8 cellular contexts compared by ENCODE assay signal in genomic region chr9:693460-694390, GRCh38.
DNase-seq lines count a peak whose midpoint lies in the region; FAIRE-seq and TF ChIP-seq lines count a peak whose summit lies in the region.

No MANE protein-coding gene starts in this region.

- no peak for TF ChIP-seq EP300 in H1 (IDR thresholded peaks at IDR 0.05; ENCODE audit: borderline replicate concordance in 1 of 2, low read depth in 2 of 2, low read length in 2 of 2)

- no peak for FAIRE-seq in H1 (lab: Jason Lieb, UNC)

- no peak overlapping the region for H3K56ac ChIP-seq in H1 (replicated peaks; ENCODE audit: insufficient read length, low read depth, low read length)

- no peaks in the 10 kb centered on the region for H3K36me3 ChIP-seq in OCI-LY1 (ENCODE audit: insufficient read depth, low read length)
- H3K36me3 ChIP-seq in H1 (ENCODE audit: control insufficient read depth in 2 of 4, insufficient read depth in 4 of 4, low read length in 3 of 4): no peaks in the 10 kb centered on the region
- H3K36me3 ChIP-seq in tibial artery: no peaks in the 10 kb centered on the region

- POLR2A ChIA-PET in H1 (lab: Charles Lee; ENCODE audit: partially characterized antibody) (no interaction called here), GM10248 (lab: Yijun Ruan, JAX) (no interaction called here)

- DNase-seq in H1 (ENCODE audit: low read depth in 1 of 2, low spot score in 2 of 2) (no peak), midbrain (lab: John Stamatoyannopoulos, UW) (peak; percentile 89), tibial artery (peak; percentile 70 to 82), NCI-H524 (lab: John Stamatoyannopoulos, UW) (no peak), NCI-H2029 (lab: John Stamatoyannopoulos, UW) (no peak), GM10248 (ENCODE audit: extremely low spot score) (no peak), NCI-H187 (lab: John Stamatoyannopoulos, UW) (no peak)

- H2AK5ac ChIP-seq in H1 (ENCODE audit: low read depth, low read length): no peak overlapping the region

- no peak overlapping the region for H2BK12ac ChIP-seq in H1 (ENCODE audit: low read depth, low read length)

- no peak overlapping the region for H3K4me3 ChIP-seq in OCI-LY1 (ENCODE audit: low read depth, low read length, poor library complexity, severe bottlenecking)
- H3K4me3 ChIP-seq in H1 (ENCODE audit: extremely low read depth in 1 of 4, insufficient read depth in 2 of 4, low read depth in 3 of 4, low read length in 4 of 4): no peak overlapping the region
- peak overlapping the region; percentile 43 to 46 for H3K4me3 ChIP-seq in tibial artery

- intact Hi-C loops in tibial artery (cut with DNase I; ENCODE audit: low total_unique reads): loop anchor here (5.0 kb wide), 1 partner anchor 44 kb away; no protein-coding TSS in a partner anchor

- peak overlapping the region; percentile 1; the same call in 1 of the 2 replicates for H3K9ac ChIP-seq in OCI-LY1 (ENCODE audit: low read length)
- peak overlapping the region in 1 of 4 experiments; percentile 8; a peak in 1 of 7 replicates for H3K9ac ChIP-seq in H1 (replicated peaks in 1 of 4; ENCODE audit: extremely low read depth in 1 of 4, low read depth in 3 of 4, low read length in 3 of 4)

- H3K79me1 ChIP-seq in H1 (ENCODE audit: low read depth, low read length): no peaks in the 10 kb centered on the region

- no peak overlapping the region for H2BK120ac ChIP-seq in H1 (replicated peaks; ENCODE audit: low read depth, low read length)

- H3K4me1 ChIP-seq in OCI-LY1 (ENCODE audit: insufficient read depth, low read length, severe bottlenecking): peaks cover 22% of the 10 kb centered on the region
- H3K4me1 ChIP-seq in H1 (replicated peaks in 1 of 4; ENCODE audit: control insufficient read depth in 3 of 4, insufficient read depth in 4 of 4, low read length in 3 of 4): peaks cover 4 to 18% (median 10%) of the 10 kb centered on the region in 4 experiments; a peak in 5 of 7 replicates
- H3K4me1 ChIP-seq in tibial artery: peaks cover 0 to 89% (median 78%) of the 10 kb centered on the region in 4 donors

- no peak overlapping the region for H2BK15ac ChIP-seq in H1 (ENCODE audit: low read length)

- no peak for TF ChIP-seq RAD21 in H1 (IDR thresholded peaks at IDR 0.05 in 1 of 2, conservative IDR thresholded peaks at IDR 0.05 in 1 of 2; ENCODE audit: low read depth in 2 of 2, low read length in 2 of 2)

- H4K8ac ChIP-seq in H1 (ENCODE audit: extremely low read depth, insufficient read depth, low read length): no peak overlapping the region

- H2BK20ac ChIP-seq in H1 (ENCODE audit: low read length): no peak overlapping the region

- no peak overlapping the region for H2BK5ac ChIP-seq in H1 (ENCODE audit: low read depth, low read length)

- H3F3A ChIP-seq in OCI-LY1 (ENCODE audit: insufficient read depth, low read length): no peaks in the 10 kb centered on the region

- no peaks in the 10 kb centered on the region for H3K27me3 ChIP-seq in OCI-LY1 (ENCODE audit: insufficient read depth, low read length)
- H3K27me3 ChIP-seq in H1 (replicated peaks in 1 of 4; ENCODE audit: control insufficient read depth in 3 of 4, extremely low read depth in 1 of 4, insufficient read depth in 3 of 4, low read length in 3 of 4): no peaks in the 10 kb centered on the region
- H3K27me3 ChIP-seq in tibial artery: no peaks in the 10 kb centered on the region

- H3K27ac ChIP-seq in OCI-LY1 (ENCODE audit: low read depth, low read length, poor library complexity, severe bottlenecking) (peak overlapping the region; percentile 5), H1 (ENCODE audit: low read depth, low read length) (0 out of 2 replicates have a peak overlapping the region, but pooled peaks have one; percentile 49), tibial artery (peak overlapping the region; percentile 82 to 87)

- no peak for TF ChIP-seq POLR2A in H1 (IDR thresholded peaks at IDR 0.05; ENCODE audit: control extremely low read depth in 1 of 2, low read depth in 2 of 2, low read length in 2 of 2)

- H3K23me2 ChIP-seq in H1 (ENCODE audit: low read depth, low read length): no peaks in the 10 kb centered on the region

- H3K9me3 ChIP-seq in OCI-LY1 (ENCODE audit: low read length): no peaks in the 10 kb centered on the region
- no peaks in the 10 kb centered on the region for H3K9me3 ChIP-seq in H1 (ENCODE audit: insufficient read depth in 2 of 2, low read depth in 1 of 2, low read length in 1 of 2)
- no peaks in the 10 kb centered on the region for H3K9me3 ChIP-seq in tibial artery

- CTCF ChIA-PET in H1 (lab: Charles Lee; ENCODE audit: partially characterized antibody): interaction anchor here (0.6 to 2.7 kb wide), 7 partner anchors 10 to 281 kb away, joined by 3 to 9 read pairs (median 4); no protein-coding TSS in a partner anchor
- CTCF ChIA-PET in GM10248 (lab: Yijun Ruan, JAX): interaction anchor here (0.8 to 2.1 kb wide), 5 partner anchors 10 to 81 kb away, joined by 3 to 7 read pairs (median 3); no protein-coding TSS in a partner anchor

- H2AFZ ChIP-seq in OCI-LY1 (ENCODE audit: low read length): no peak overlapping the region
- no peak overlapping the region for H2AFZ ChIP-seq in H1 (ENCODE audit: low read length)

- H3K4me2 ChIP-seq in OCI-LY1 (ENCODE audit: low read length): peak overlapping the region; percentile 30; the same call in 1 of the 2 replicates
- no peak overlapping the region for H3K4me2 ChIP-seq in H1 (ENCODE audit: insufficient read depth in 1 of 2, low read depth in 2 of 2, low read length in 2 of 2)

- no peak overlapping the region for H4K91ac ChIP-seq in H1 (replicated peaks; ENCODE audit: insufficient read length, low read length)

- H3K23ac ChIP-seq in H1 (ENCODE audit: insufficient read length): no peak overlapping the region

- H3K9me2 ChIP-seq in OCI-LY1 (ENCODE audit: low read depth, low read length): no peaks in the 10 kb centered on the region

- no peak overlapping the region for H3K14ac ChIP-seq in H1 (ENCODE audit: insufficient read length)

- TF ChIP-seq CTCF in OCI-LY1 (IDR thresholded peaks at IDR 0.05; ENCODE audit: low read length) (no peak), H1 (IDR thresholded peaks at IDR 0.05; ENCODE audit: control extremely low read depth in 1 of 3, insufficient read depth in 1 of 3, low read depth in 1 of 3, low read length in 3 of 3) (no peak), tibial artery (IDR thresholded peaks at IDR 0.05) (peak in 1 of 2 experiments; percentile 3), GM10248 (IDR thresholded peaks at IDR 0.05; ENCODE audit: control extremely low read depth, extremely low read depth, low read depth, missing control alignments) (no peak)

- no peak overlapping the region for H3K18ac ChIP-seq in H1 (ENCODE audit: extremely low read depth, low read length)

- H3K4ac ChIP-seq in H1 (replicated peaks; ENCODE audit: insufficient read length, low read depth, low read length): no peak overlapping the region

- H3K79me2 ChIP-seq in OCI-LY1 (ENCODE audit: insufficient read depth, low read length): no peaks in the 10 kb centered on the region
- no peaks in the 10 kb centered on the region for H3K79me2 ChIP-seq in H1 (ENCODE audit: control insufficient read depth in 1 of 2, insufficient read depth in 2 of 2, low read length in 2 of 2)

- WGBS in H1 (ENCODE audit: extremely low coverage in 1 of 2, insufficient coverage in 1 of 2, insufficient read length in 1 of 2, insufficient replicate concordance in 2 of 2, low coverage in 1 of 2, low lambda C conversion rate in 2 of 2, missing lambda C conversion rate in 1 of 2), 2 experiments: 71% methylated on average over 6 of the region's 6 CpGs; no CpG with 5 or more reads in 1 of the 2 experiments

- H4K20me1 ChIP-seq in OCI-LY1 (ENCODE audit: insufficient read depth, low read length) (no peaks in the 10 kb centered on the region), H1 (replicated peaks in 1 of 2; ENCODE audit: control insufficient read depth in 1 of 2, insufficient read depth in 2 of 2, low read length in 2 of 2) (no peaks in the 10 kb centered on the region)

- no peak overlapping the region for H4K5ac ChIP-seq in H1 (ENCODE audit: insufficient read length, low read depth, low read length)

TF ChIP-seq in H1, 55 proteins besides CTCF, POLR2A, EP300 and RAD21 (continues in another document):
- TF ChIP-seq SP4 (IDR thresholded peaks at IDR 0.05; ENCODE audit: low read length) (no peak), BACH1 (IDR thresholded peaks at IDR 0.05; ENCODE audit: low read length) (no peak), E2F6 (IDR thresholded peaks at IDR 0.05) (no peak), NANOG (IDR thresholded peaks at IDR 0.05; ENCODE audit: insufficient read depth, low read depth, low read length, poor library complexity, severe bottlenecking) (no peak), GTF2F1 (IDR thresholded peaks at IDR 0.05; ENCODE audit: borderline replicate concordance, low read depth, low read length) (no peak), FOSL1 (IDR thresholded peaks at IDR 0.05; ENCODE audit: insufficient read depth, low read depth, low read length) (no peak), MAFK (IDR thresholded peaks at IDR 0.05; ENCODE audit: low read depth, low read length) (no peak)

Comparison
In these comparisons a context has a peak if more than half of its experiments do, and no peak if none do; other contexts are left out.
1. H3K27ac ChIP-seq: peak in every context shown above with its lines; median percentile 84 in tibial artery; 49 in H1; 5 in OCI-LY1.
2. H3K4me3 ChIP-seq: peak in tibial artery (2 of 2); none in OCI-LY1 (single experiment) and H1 (0 of 4).
3. DNase-seq: peak in midbrain (single experiment) and tibial artery (2 of 2); none in H1 (0 of 2), NCI-H524 (0 of 2), NCI-H2029 (single experiment), GM10248 (single experiment) and NCI-H187 (0 of 2).